1 cellular context compared by ENCODE assay signal in genomic region chr1:151401125-151401788, GRCh38.
TF ChIP-seq lines count a peak whose summit lies in the region.

No MANE protein-coding gene starts in this region.

TF ChIP-seq in GM23338, 12 proteins besides CTCF, POLR2A, EP300 and RAD21 (continued from another document):
- TF ChIP-seq REST (IDR thresholded peaks at IDR 0.05; ENCODE audit: unreplicated experiment), result no peak
- TF ChIP-seq ZNF462 (CRISPR knock-in tag; IDR thresholded peaks at IDR 0.05), result no peak
